In the genomic region with DNA sequence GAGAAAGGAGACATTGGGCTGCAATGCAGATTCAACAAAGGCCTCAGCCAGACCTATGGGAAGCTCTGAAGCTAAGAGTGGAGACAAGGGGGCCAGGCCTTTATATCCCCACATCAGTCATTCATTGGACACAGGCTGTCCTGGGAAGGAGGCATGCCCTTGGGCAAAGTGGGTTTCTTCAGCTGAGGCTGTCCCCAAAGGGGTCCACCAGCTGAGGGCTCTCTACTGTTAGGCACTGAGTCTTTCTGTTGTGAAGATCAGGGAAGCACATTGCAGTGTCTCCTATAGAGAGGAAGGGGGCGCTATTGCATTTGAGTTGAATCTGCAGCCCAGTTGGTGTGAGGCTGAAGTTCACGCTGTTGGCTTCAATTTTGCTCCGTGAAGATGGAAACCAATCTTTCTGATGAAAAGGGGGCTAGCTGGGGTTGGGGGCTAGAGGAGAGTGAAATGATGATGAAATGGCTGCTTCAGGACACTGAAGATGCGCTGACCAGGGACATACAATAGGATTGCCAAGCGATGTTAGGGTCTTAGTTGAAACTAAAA, we compare ENCODE assay signal across 8 cellular contexts. TPM values are rescaled to one million over a fixed set of nuclear protein-coding genes. Genes with fewer than 3 reads are reported as not detected.
DNase-seq lines count a peak whose midpoint lies in the region; ATAC-seq and TF ChIP-seq lines count a peak whose summit lies in the region.

No MANE protein-coding gene starts in this region.

- H3K36me3 Mint-ChIP-seq in activated naive CD4-positive, alpha-beta T cell treated with anti-CD3 and anti-CD28 coated beads, Interleukin-2, amount 50 U/mL, for 72 hours, result no peaks in the 10 kb centered on the region

- H3K27ac ChIP-seq in RWPE1, result no peak overlapping the region
- no peak overlapping the region for H3K27ac ChIP-seq in heart left ventricle

- TF ChIP-seq POLR2A in heart left ventricle (IDR thresholded peaks at IDR 0.05), result no peak

- DNase-seq in ELF-1 (ENCODE audit: low read depth, low spot score) (peak; percentile 85), RWPE1 (ENCODE audit: low spot score) (peak; percentile 54), heart left ventricle (peak in 2 of 5 donors; percentile 16 to 18), retinal pigment epithelial cell (ENCODE audit: low read depth) (peak; percentile 24)
- peak; percentile 26 to 54 for DNase-seq in activated naive CD4-positive, alpha-beta T cell treated with anti-CD3 and anti-CD28 coated beads, Interleukin-2, amount 50 U/mL, for 72 hours (ENCODE audit: low spot score in 2 of 2)

- intact Hi-C loops in heart left ventricle (cut with DNase I), result loop anchor here in 9 of 10 donors (2.0 to 10.0 kb wide), 9 partner anchors 59 to 219 kb away; partner anchors contain the start of genes NKRF (in 2 of the 9) and UBE2A (in 1 of the 9)

- peak overlapping the region; percentile 28 to 51 for H3K27ac Mint-ChIP-seq in activated naive CD4-positive, alpha-beta T cell treated with anti-CD3 and anti-CD28 coated beads, Interleukin-2, amount 50 U/mL, for 72 hours

- no peaks in the 10 kb centered on the region for H3K36me3 ChIP-seq in heart left ventricle

- peak; percentile 56 for ATAC-seq in GM21619 (IDR thresholded peaks at IDR 0.05; ENCODE audit: unreplicated experiment)
- ATAC-seq in activated naive CD4-positive, alpha-beta T cell treated with anti-CD3 and anti-CD28 coated beads, Interleukin-2, amount 50 U/mL, for 72 hours, result peak; percentile 87 to 89
- peak in 3 of 4 donors; percentile 66 to 76 (median 73) for ATAC-seq in heart left ventricle
- no peak for ATAC-seq in HG03439 (IDR thresholded peaks at IDR 0.05; ENCODE audit: unreplicated experiment)

- WGBS in heart left ventricle, 4 donors, result 27 to 41% (median 33%) methylated on average over 5 of the region's 5 CpGs

- POLR2A ChIA-PET in RWPE1 (lab: Yijun Ruan, JAX; ENCODE audit: low non-redundant PET), result no interaction called here

- CTCF ChIA-PET in RWPE1 (lab: Yijun Ruan, JAX), result interaction anchor here (0.6 to 1.2 kb wide), 14 partner anchors 10 to 277 kb away, joined by 3 to 5 read pairs (median 3); no protein-coding TSS in a partner anchor

- TF ChIP-seq CTCF in LNCAP (IDR thresholded peaks at IDR 0.05) (peak; percentile 71), RWPE1 (conservative IDR thresholded peaks at IDR 0.05; ENCODE audit: low read depth) (peak; percentile 73), heart left ventricle (IDR thresholded peaks at IDR 0.05) (peak; percentile 58 to 73 (median 66)), retinal pigment epithelial cell (conservative IDR thresholded peaks at IDR 0.05; ENCODE audit: low read depth, low read length) (peak; percentile 84)

- H3K9me3 Mint-ChIP-seq in activated naive CD4-positive, alpha-beta T cell treated with anti-CD3 and anti-CD28 coated beads, Interleukin-2, amount 50 U/mL, for 72 hours, result no peaks in the 10 kb centered on the region

- H3K4me1 ChIP-seq in heart left ventricle, result peaks cover 0 to 5% (median 0%) of the 10 kb centered on the region in 12 donors

- H3K9me3 ChIP-seq in heart left ventricle, result no peaks in the 10 kb centered on the region

- H3K27me3 ChIP-seq in heart left ventricle, result no peaks in the 10 kb centered on the region

- no peak overlapping the region for H3K4me3 ChIP-seq in heart left ventricle
- no peak overlapping the region for H3K4me3 ChIP-seq in retinal pigment epithelial cell (ENCODE audit: low read length)

RNA-seq across cellular contexts. Expression of gene SLC25A5, which starts 48.0 kb away (rescaled TPM):
- total RNA-seq in activated naive CD4-positive, alpha-beta T cell treated with anti-CD3 and anti-CD28 coated beads, Interleukin-2, amount 50 U/mL, for 72 hours, result 100 to 1,000 TPM; 598 to 874 TPM
- total RNA-seq in heart left ventricle, result 100 to 1,000 TPM; 127 to 288 (median 176) TPM
- 100 to 1,000 TPM in 1 of 2 donors, 10 to 100 TPM in 1; 48.7 to 590 TPM for polyA plus RNA-seq in heart left ventricle

RNA-seq across cellular contexts. Expression of gene STEEP1, which starts 49.0 kb away (rescaled TPM):
- 10 to 100 TPM; 22.0 to 25.5 TPM for total RNA-seq in activated naive CD4-positive, alpha-beta T cell treated with anti-CD3 and anti-CD28 coated beads, Interleukin-2, amount 50 U/mL, for 72 hours
- 10 to 100 TPM in 8 of 9 donors, 1 to 10 TPM in 1; 9.7 to 21.7 (median 16.7) TPM for total RNA-seq in heart left ventricle
- polyA plus RNA-seq in heart left ventricle, result 10 to 100 TPM in 1 of 2 donors, 1 to 10 TPM in 1; 5.4 to 20.0 TPM

RNA-seq across cellular contexts. Expression of gene UBE2A, which starts 58.1 kb away (rescaled TPM):
- 10 to 100 TPM; 48.1 to 78.2 TPM for total RNA-seq in activated naive CD4-positive, alpha-beta T cell treated with anti-CD3 and anti-CD28 coated beads, Interleukin-2, amount 50 U/mL, for 72 hours
- 10 to 100 TPM; 37.3 to 72.4 (median 65.5) TPM for total RNA-seq in heart left ventricle
- 10 to 100 TPM; 51.5 to 86.2 TPM for polyA plus RNA-seq in heart left ventricle
